Comparison of ENCODE assay signal across 8 cellular contexts in genomic region chr22:37330200-37331033, GRCh38. TPM values are rescaled to one million over a fixed set of nuclear protein-coding genes. Genes with fewer than 3 reads are reported as not detected.
DNase-seq lines count a peak whose midpoint lies in the region; ATAC-seq and TF ChIP-seq lines count a peak whose summit lies in the region.

No MANE protein-coding gene starts in this region.

- H3K4me1 ChIP-seq in GM23248 (ENCODE audit: insufficient read depth) = peaks cover 37% of the 10 kb centered on the region

- WGBS in GM23248 (ENCODE audit: low coverage in 1 of 2, low lambda C conversion rate in 2 of 2, missing lambda C conversion rate in 2 of 2), 2 experiments = 68 to 72% methylated on average over 9 of the region's 9 CpGs

- peak; percentile 23 for TF ChIP-seq CTCF in BJ (IDR thresholded peaks at IDR 0.05; ENCODE audit: insufficient read depth, low read depth, low read length)
- TF ChIP-seq CTCF in coronary artery (IDR thresholded peaks at IDR 0.05) = no peak

- DNase-seq in BJ (ENCODE audit: low read depth) (no peak), GM23248 (peak; percentile 41), NCI-H748 treated with DMSO at 0.1 percent for 48 hours (lab: John Stamatoyannopoulos, UW) (peak; percentile 13), amniotic epithelial cell (ENCODE audit: low read depth) (peak; percentile 76), kidney tubule cell (ENCODE audit: low spot score) (peak; percentile 95), coronary artery (ENCODE audit: low spot score) (no peak), activated gamma-delta T cell (lab: John Stamatoyannopoulos, UW) (no peak)

- no peaks in the 10 kb centered on the region for H3K9me3 ChIP-seq in GM23248 (ENCODE audit: low read depth)

- no peaks in the 10 kb centered on the region for H3K9me2 ChIP-seq in GM23248 (ENCODE audit: insufficient read depth)

- no peak overlapping the region for H3K9ac ChIP-seq in GM23248

- no peaks in the 10 kb centered on the region for H4K20me1 ChIP-seq in GM23248 (ENCODE audit: insufficient read depth)

- H3F3A ChIP-seq in GM23248 (ENCODE audit: insufficient read depth) = peaks cover 16% of the 10 kb centered on the region

- no peak overlapping the region for H3K4me2 ChIP-seq in GM23248 (ENCODE audit: unreplicated experiment)

- no peaks in the 10 kb centered on the region for H3K36me3 ChIP-seq in BJ (ENCODE audit: control insufficient read depth, insufficient read depth, low read length)
- no peaks in the 10 kb centered on the region for H3K36me3 ChIP-seq in GM23248 (ENCODE audit: low read depth)

- H3K27ac ChIP-seq in GM23248 (no peak overlapping the region), coronary artery (no peak overlapping the region)

- H2AFZ ChIP-seq in GM23248 = no peak overlapping the region

- no peak for ATAC-seq in HG03108 (IDR thresholded peaks at IDR 0.05; ENCODE audit: unreplicated experiment)

- in situ Hi-C loops in GM23248 (cut with MboI) = no loop called here

- peaks cover 14% of the 10 kb centered on the region for H3K27me3 ChIP-seq in BJ (ENCODE audit: control insufficient read depth, insufficient read depth, low read length)
- H3K27me3 ChIP-seq in GM23248 (replicated peaks; ENCODE audit: insufficient read depth) = no peaks in the 10 kb centered on the region

- CTCF ChIA-PET in BJ (lab: Yijun Ruan, JAX) = interaction anchor here (0.7 to 20.3 kb wide), 8 partner anchors 10 to 128 kb away, joined by 3 to 196 read pairs (median 4); partner anchors contain the start of gene ELFN2

- POLR2A ChIA-PET in BJ (lab: Charles Lee) = no interaction called here

- H3K79me2 ChIP-seq in GM23248 (ENCODE audit: insufficient read depth) = no peaks in the 10 kb centered on the region

- H3K4me3 ChIP-seq in BJ (ENCODE audit: low read depth, low read length) = no peak overlapping the region
- no peak overlapping the region for H3K4me3 ChIP-seq in GM23248
- no peak overlapping the region for H3K4me3 ChIP-seq in coronary artery

RNA-seq across cellular contexts. Expression of gene CYTH4, which starts 48.1 kb away (rescaled TPM):
- polyA plus RNA-seq in BJ (2011; rRNA removed) (not detected in 2 replicates), GM23248 (2016; fragmentation: Nextera tagmentation; extraction: Ambion mirVana) (not detected in 2 replicates)
- 0.05 TPM in 1 of 2 replicates, not detected in the other for polyA minus RNA-seq in BJ (2011; rRNA and poly(A)+ RNA removed)
- total RNA-seq in GM23248 (2014; rRNA removed; shearing (Covaris generic)) = not detected in 2 replicates

Comparison
In these comparisons a context has a peak if more than half of its experiments do, and no peak if none do; other contexts are left out.
1. DNase-seq: peak in GM23248 (single experiment), NCI-H748 treated with DMSO at 0.1 percent for 48 hours (single experiment), amniotic epithelial cell (single experiment) and kidney tubule cell (single experiment); none in BJ (single experiment), coronary artery (single experiment) and activated gamma-delta T cell (single experiment).